ENCODE assay signal across 10 cellular contexts in genomic region chr11:96157517-96157873, GRCh38.
DNase-seq lines count a peak whose midpoint lies in the region; ATAC-seq, FAIRE-seq and TF ChIP-seq lines count a peak whose summit lies in the region.
"Had no signal": no experiment of that assay in that cellular context is flagged by ENCODE, and none has a peak within 500 bp of the region (broad histone marks: within the 10 kb centered on the region; RNA-seq: fewer than 3 reads in every experiment).

No MANE protein-coding gene starts in this region.

- peaks cover 30 to 81% (median 64%) of the 10 kb centered on the region in 4 donors for H3K4me1 Mint-ChIP-seq in naive thymus-derived CD8-positive, alpha-beta T cell
- peaks cover 70% of the 10 kb centered on the region for H3K4me1 Mint-ChIP-seq in type B pancreatic cell (ENCODE audit: unreplicated experiment)

- no peaks in the 10 kb centered on the region for H3K27me3 ChIP-seq in heart right ventricle
- no peaks in the 10 kb centered on the region for H3K27me3 ChIP-seq in K562 (ENCODE audit: control insufficient read depth in 2 of 2, insufficient read depth in 2 of 2, low read length in 2 of 2)

- FAIRE-seq in K562 (lab: Jason Lieb, UNC): no peak
- FAIRE-seq: bronchial epithelial cell had no signal

- TF ChIP-seq POLR2A in K562 (conservative IDR thresholded peaks at IDR 0.05): no peak

- POLR2A ChIA-PET in K562 (lab: Yijun Ruan, JAX): no interaction called here
- POLR2A ChIA-PET in naive thymus-derived CD8-positive, alpha-beta T cell (lab: Charles Lee): no interaction called here

- no peak overlapping the region for H3K9ac ChIP-seq in K562 (ENCODE audit: insufficient read depth in 1 of 2, low read depth in 2 of 2, low read length in 2 of 2)

- H3K4me3 Mint-ChIP-seq in naive thymus-derived CD8-positive, alpha-beta T cell: peak overlapping the region in 7 of 10 donors; percentile 20 to 73 (median 56)
- no peak overlapping the region for H3K4me3 Mint-ChIP-seq in type B pancreatic cell

- H3K4me1 ChIP-seq in heart right ventricle (peaks cover 13 to 74% (median 51%) of the 10 kb centered on the region in 9 donors), K562 (replicated peaks in 1 of 2; ENCODE audit: control insufficient read depth in 2 of 2, insufficient read depth in 2 of 2, low read length in 2 of 2) (peaks cover 12 to 36% of the 10 kb centered on the region in 2 experiments; a peak in 4 of 5 replicates)

- TF ChIP-seq EP300 in K562 (IDR thresholded peaks at IDR 0.05; ENCODE audit: low read length): no peak

- H3K4me3 ChIP-seq in heart right ventricle: no peak overlapping the region
- no peak overlapping the region for H3K4me3 ChIP-seq in K562

- in situ Hi-C loops in K562 (cut with MboI): no loop called here

- H3K9me3 ChIP-seq in heart right ventricle (no peaks in the 10 kb centered on the region), K562 (replicated peaks; ENCODE audit: control insufficient read depth, insufficient read depth, low read depth, low read length) (no peaks in the 10 kb centered on the region)

- no peaks in the 10 kb centered on the region for H3K27me3 Mint-ChIP-seq in naive thymus-derived CD8-positive, alpha-beta T cell
- no peaks in the 10 kb centered on the region for H3K27me3 Mint-ChIP-seq in type B pancreatic cell

- DNase-seq in heart right ventricle (no peak), left ventricle myocardium superior (no peak), K562 (ENCODE audit: extremely low read depth in 1 of 4, low spot score in 3 of 4) (no peak), type B pancreatic cell (ENCODE audit: extremely low spot score, unreplicated experiment) (no peak)
- DNase-seq in naive thymus-derived CD8-positive, alpha-beta T cell: no peak
- DNase-seq: NCI-H2029 treated with DMSO at 0.1 percent for 48 hours had no signal

- no peak for ATAC-seq in heart right ventricle
- no peak for ATAC-seq in left ventricle myocardium superior
- ATAC-seq in K562: no peak
- ATAC-seq in naive thymus-derived CD8-positive, alpha-beta T cell: no peak
- ATAC-seq in GM19351 (IDR thresholded peaks at IDR 0.05; ENCODE audit: unreplicated experiment): no peak
- ATAC-seq in GM19467 (IDR thresholded peaks at IDR 0.05; ENCODE audit: unreplicated experiment): no peak
- no peak for ATAC-seq in HG03565 (IDR thresholded peaks at IDR 0.05; ENCODE audit: unreplicated experiment)

- H3K9me1 ChIP-seq in K562 (ENCODE audit: control insufficient read depth, insufficient read depth, low read length): no peaks in the 10 kb centered on the region

- intact Hi-C loops in heart right ventricle (cut with DNase I): no loop called here
- intact Hi-C loops in left ventricle myocardium superior (cut with micrococcal nuclease): no loop called here
- intact Hi-C loops in K562 (cut with micrococcal nuclease): no loop called here

- H4K20me1 ChIP-seq in K562 (replicated peaks; ENCODE audit: control insufficient read depth, insufficient read depth, low read length): no peaks in the 10 kb centered on the region

- TF ChIP-seq RAD21 in K562 (CRISPR knock-in tag; conservative IDR thresholded peaks at IDR 0.05 in 1 of 2, IDR thresholded peaks at IDR 0.05 in 1 of 2): no peak

- H3K36me3 Mint-ChIP-seq in naive thymus-derived CD8-positive, alpha-beta T cell: peaks cover 0 to 31% (median 12%) of the 10 kb centered on the region in 3 donors
- H3K36me3 Mint-ChIP-seq in type B pancreatic cell: no peaks in the 10 kb centered on the region

- H3K79me2 ChIP-seq in K562 (ENCODE audit: control insufficient read depth, insufficient read depth, low read length): no peaks in the 10 kb centered on the region; the same call in 2 of the 3 replicates

- H3K27ac Mint-ChIP-seq in naive thymus-derived CD8-positive, alpha-beta T cell: peak overlapping the region in 9 of 10 donors; percentile 33 to 93 (median 86)
- peak overlapping the region; percentile 98 for H3K27ac Mint-ChIP-seq in type B pancreatic cell

- no peak for TF ChIP-seq CTCF in heart right ventricle (IDR thresholded peaks at IDR 0.05)
- TF ChIP-seq CTCF in K562 (IDR thresholded peaks at IDR 0.05 in 2 of 3, conservative IDR thresholded peaks at IDR 0.05 in 1 of 3; ENCODE audit: insufficient read depth in 2 of 3, low read depth in 1 of 3, low read length in 3 of 3): no peak
- no peak for TF ChIP-seq CTCF in type B pancreatic cell (conservative IDR thresholded peaks at IDR 0.05)

- H3K4me2 ChIP-seq in K562 (ENCODE audit: insufficient read depth, low read length): no peak overlapping the region

- H2AFZ ChIP-seq in K562 (ENCODE audit: low read depth, low read length): no peak overlapping the region

- H3K27ac ChIP-seq in heart right ventricle (peak overlapping the region in 9 of 10 donors; percentile 77 to 88 (median 83)), K562 (ENCODE audit: extremely low read depth, low read depth, low read length) (no peak overlapping the region)

- CTCF ChIA-PET in K562 (lab: Yijun Ruan, JAX; ENCODE audit: low intra/inter-chr PET ratio): no interaction called here

- H3K36me3 ChIP-seq in heart right ventricle: no peaks in the 10 kb centered on the region
- H3K36me3 ChIP-seq in K562 (ENCODE audit: control insufficient read depth, insufficient read depth, low read length): no peaks in the 10 kb centered on the region

- no TSS peak for BruUV-seq in K562 (replicated peaks; lab: Mats Ljungman, UMichigan)

- H3K9me3 Mint-ChIP-seq in naive thymus-derived CD8-positive, alpha-beta T cell: no peaks in the 10 kb centered on the region
- H3K9me3 Mint-ChIP-seq in type B pancreatic cell: no peaks in the 10 kb centered on the region

TF ChIP-seq in K562, 482 proteins besides CTCF, POLR2A, EP300 and RAD21:
- TF ChIP-seq SIX5 (IDR thresholded peaks at IDR 0.05; ENCODE audit: borderline replicate concordance in 1 of 2, insufficient read depth in 1 of 2, low read depth in 1 of 2, low read length in 2 of 2) (no peak), ZNF639 (CRISPR knock-in tag; conservative IDR thresholded peaks at IDR 0.05 in 1 of 2, IDR thresholded peaks at IDR 0.05 in 1 of 2) (0 out of 4 replicates have a peak, but pooled peaks of 1 of the 2 experiments have one; percentile 4), SETDB1 (IDR thresholded peaks at IDR 0.05; ENCODE audit: low read length) (no peak), DACH1 (IDR thresholded peaks at IDR 0.05; ENCODE audit: partially characterized antibody) (peak; percentile 52), SPI1 (IDR thresholded peaks at IDR 0.05; ENCODE audit: borderline replicate concordance, low read depth, low read length) (no peak), BRCA1 (IDR thresholded peaks at IDR 0.05) (no peak), BRCA1 (CRISPR knock-in tag; IDR thresholded peaks at IDR 0.05) (no peak), GATAD2B (IDR thresholded peaks at IDR 0.05; ENCODE audit: borderline replicate concordance) (peak; percentile 54; the same call in 1 of the 2 replicates), MAX (CRISPR knock-in tag; IDR thresholded peaks at IDR 0.05) (no peak), ETV6 (IDR thresholded peaks at IDR 0.05; ENCODE audit: borderline replicate concordance in 1 of 2, low read depth in 2 of 2, low read length in 1 of 2) (0 out of 4 replicates have a peak, but pooled peaks of 1 of the 2 experiments have one; percentile 3), ETV6 (CRISPR knock-in tag; IDR thresholded peaks at IDR 0.05; ENCODE audit: borderline replicate concordance) (no peak)
- TF ChIP-seq, protein P1, sequence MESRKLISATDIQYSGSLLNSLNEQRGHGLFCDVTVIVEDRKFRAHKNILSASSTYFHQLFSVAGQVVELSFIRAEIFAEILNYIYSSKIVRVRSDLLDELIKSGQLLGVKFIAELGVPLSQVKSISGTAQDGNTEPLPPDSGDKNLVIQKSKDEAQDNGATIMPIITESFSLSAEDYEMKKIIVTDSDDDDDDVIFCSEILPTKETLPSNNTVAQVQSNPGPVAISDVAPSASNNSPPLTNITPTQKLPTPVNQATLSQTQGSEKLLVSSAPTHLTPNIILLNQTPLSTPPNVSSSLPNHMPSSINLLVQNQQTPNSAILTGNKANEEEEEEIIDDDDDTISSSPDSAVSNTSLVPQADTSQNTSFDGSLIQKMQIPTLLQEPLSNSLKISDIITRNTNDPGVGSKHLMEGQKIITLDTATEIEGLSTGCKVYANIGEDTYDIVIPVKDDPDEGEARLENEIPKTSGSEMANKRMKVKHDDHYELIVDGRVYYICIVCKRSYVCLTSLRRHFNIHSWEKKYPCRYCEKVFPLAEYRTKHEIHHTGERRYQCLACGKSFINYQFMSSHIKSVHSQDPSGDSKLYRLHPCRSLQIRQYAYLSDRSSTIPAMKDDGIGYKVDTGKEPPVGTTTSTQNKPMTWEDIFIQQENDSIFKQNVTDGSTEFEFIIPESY (CRISPR knock-in tag; IDR thresholded peaks at IDR 0.05): no peak
TF ChIP-seq in K562: peak in this region for 4.
